Comparison of ENCODE assay signal across 8 cellular contexts in genomic region chrX:50579955-50580354, GRCh38.
DNase-seq lines count a peak whose midpoint lies in the region; ATAC-seq, FAIRE-seq and TF ChIP-seq lines count a peak whose summit lies in the region.

No MANE protein-coding gene starts in this region.

- H3K9me3 Mint-ChIP-seq in stimulated activated naive B cell treated with anti-CD40 and anti-IgM and Interleukin-4, amounts not matched to agents 10 μg/mL and 1 μg/mL and 100 μg/mL, for 72 hours, result no peaks in the 10 kb centered on the region
- no peaks in the 10 kb centered on the region for H3K9me3 Mint-ChIP-seq in stimulated activated memory B cell treated with anti-CD40 and anti-IgM and Interleukin-4, amounts not matched to agents 10 μg/mL and 1 μg/mL and 100 μg/mL, for 72 hours

- H3K4me3 ChIP-seq in AG04450 (ENCODE audit: low read depth, low read length) (no peak overlapping the region), astrocyte of the cerebellum (ENCODE audit: low read depth, low read length) (no peak overlapping the region), kidney (ENCODE audit: low read length in 2 of 2) (no peak overlapping the region)

- H3K27ac Mint-ChIP-seq in stimulated activated naive B cell treated with anti-CD40 and anti-IgM and Interleukin-4, amounts not matched to agents 10 μg/mL and 1 μg/mL and 100 μg/mL, for 72 hours, result no peak overlapping the region
- no peak overlapping the region for H3K27ac Mint-ChIP-seq in stimulated activated memory B cell treated with anti-CD40 and anti-IgM and Interleukin-4, amounts not matched to agents 10 μg/mL and 1 μg/mL and 100 μg/mL, for 72 hours

- CTCF ChIA-PET in AG04450 (lab: Charles Lee), result interaction anchor here (0.8 to 2.6 kb wide), 7 partner anchors 9 to 696 kb away, joined by 3 to 12 read pairs (median 5); no protein-coding TSS in a partner anchor

- no peak overlapping the region for H3K4me3 Mint-ChIP-seq in stimulated activated naive B cell treated with anti-CD40 and anti-IgM and Interleukin-4, amounts not matched to agents 10 μg/mL and 1 μg/mL and 100 μg/mL, for 72 hours
- no peak overlapping the region for H3K4me3 Mint-ChIP-seq in stimulated activated memory B cell treated with anti-CD40 and anti-IgM and Interleukin-4, amounts not matched to agents 10 μg/mL and 1 μg/mL and 100 μg/mL, for 72 hours

- no peak overlapping the region for H3K9ac ChIP-seq in kidney (ENCODE audit: low read length in 2 of 2)

- in situ Hi-C loops in astrocyte of the cerebellum (cut with HindIII; ENCODE audit: low sequenced_read_pairs), result no loop called here

- no peaks in the 10 kb centered on the region for H3K36me3 ChIP-seq in kidney (ENCODE audit: control insufficient read depth in 1 of 2, insufficient read depth in 2 of 2, low read length in 2 of 2)

- POLR2A ChIA-PET in AG04450 (lab: Yijun Ruan, JAX), result no interaction called here

- intact Hi-C loops in kidney (cut with DNase I), result no loop called here

- H3K4me1 Mint-ChIP-seq in stimulated activated naive B cell treated with anti-CD40 and anti-IgM and Interleukin-4, amounts not matched to agents 10 μg/mL and 1 μg/mL and 100 μg/mL, for 72 hours, result peaks cover 0 to 1% of the 10 kb centered on the region in 2 donors
- H3K4me1 Mint-ChIP-seq in stimulated activated memory B cell treated with anti-CD40 and anti-IgM and Interleukin-4, amounts not matched to agents 10 μg/mL and 1 μg/mL and 100 μg/mL, for 72 hours, result no peaks in the 10 kb centered on the region

- peaks cover 3% of the 10 kb centered on the region for H3K27me3 ChIP-seq in AG04450 (ENCODE audit: control insufficient read depth, insufficient read depth, low read length)

- no peak overlapping the region for H3K27ac ChIP-seq in AG04450 (ENCODE audit: low read depth, low read length)
- no peak overlapping the region for H3K27ac ChIP-seq in kidney (ENCODE audit: low read depth in 2 of 2, low read length in 2 of 2)

- H3K9me3 ChIP-seq in AG04450 (ENCODE audit: control insufficient read depth, insufficient read depth, low read length), result no peaks in the 10 kb centered on the region
- no peaks in the 10 kb centered on the region for H3K9me3 ChIP-seq in kidney (ENCODE audit: control insufficient read depth in 1 of 2, low read length in 2 of 2)

- H3K4me1 ChIP-seq in kidney (ENCODE audit: control insufficient read depth in 1 of 2, insufficient read depth in 1 of 2, low read depth in 1 of 2, low read length in 2 of 2), result no peaks in the 10 kb centered on the region

- H3K27me3 Mint-ChIP-seq in stimulated activated naive B cell treated with anti-CD40 and anti-IgM and Interleukin-4, amounts not matched to agents 10 μg/mL and 1 μg/mL and 100 μg/mL, for 72 hours, result peaks cover 6 to 20% of the 10 kb centered on the region in 2 donors
- peaks cover 19% of the 10 kb centered on the region for H3K27me3 Mint-ChIP-seq in stimulated activated memory B cell treated with anti-CD40 and anti-IgM and Interleukin-4, amounts not matched to agents 10 μg/mL and 1 μg/mL and 100 μg/mL, for 72 hours

- peak; percentile 62 for FAIRE-seq in kidney (lab: Jason Lieb, UNC)

- DNase-seq in AG04450 (ENCODE audit: low read depth, low spot score) (peak; percentile 11), GM03348 (ENCODE audit: low spot score) (peak; percentile 45), NOMO-1 treated with DMSO at 0.1 percent for 48 hours (lab: John Stamatoyannopoulos, UW; ENCODE audit: unreplicated experiment) (peak; percentile 54), astrocyte of the cerebellum (ENCODE audit: low read depth) (peak; percentile 16), kidney (no peak)
- DNase-seq in stimulated activated naive B cell treated with anti-CD40 and anti-IgM and Interleukin-4, amounts not matched to agents 10 μg/mL and 1 μg/mL and 100 μg/mL, for 72 hours, result peak; percentile 34

- ATAC-seq in HG03135 (IDR thresholded peaks at IDR 0.05; ENCODE audit: unreplicated experiment), result peak; percentile 59
- peak; percentile 64 to 78 for ATAC-seq in stimulated activated naive B cell treated with anti-CD40 and anti-IgM and Interleukin-4, amounts not matched to agents 10 μg/mL and 1 μg/mL and 100 μg/mL, for 72 hours (replicated peaks)
- no peak for ATAC-seq in stimulated activated memory B cell treated with anti-CD40 and anti-IgM and Interleukin-4, amounts not matched to agents 10 μg/mL and 1 μg/mL and 100 μg/mL, for 72 hours

- TF ChIP-seq CTCF in AG04450 (IDR thresholded peaks at IDR 0.05; ENCODE audit: low read depth, low read length) (peak; percentile 56), astrocyte of the cerebellum (IDR thresholded peaks at IDR 0.05; ENCODE audit: low read depth, low read length, missing control alignments) (peak; percentile 56), kidney (IDR thresholded peaks at IDR 0.05; ENCODE audit: borderline replicate concordance, extremely low read depth, insufficient read depth) (peak; percentile 49)

- H3K36me3 Mint-ChIP-seq in stimulated activated naive B cell treated with anti-CD40 and anti-IgM and Interleukin-4, amounts not matched to agents 10 μg/mL and 1 μg/mL and 100 μg/mL, for 72 hours, result no peaks in the 10 kb centered on the region
- H3K36me3 Mint-ChIP-seq in stimulated activated memory B cell treated with anti-CD40 and anti-IgM and Interleukin-4, amounts not matched to agents 10 μg/mL and 1 μg/mL and 100 μg/mL, for 72 hours, result no peaks in the 10 kb centered on the region
